9 cellular contexts compared by ENCODE assay signal in genomic region chr2:8574196-8575010, GRCh38.
DNase-seq lines count a peak whose midpoint lies in the region; ATAC-seq and TF ChIP-seq lines count a peak whose summit lies in the region.
"Had no signal": no experiment of that assay in that cellular context is flagged by ENCODE, and none has a peak within 500 bp of the region (broad histone marks: within the 10 kb centered on the region; RNA-seq: fewer than 3 reads in every experiment).

No MANE protein-coding gene starts in this region.

- H3K4me2 ChIP-seq in smooth muscle cell (peak overlapping the region; percentile 68), mesendoderm (ENCODE audit: low read length) (no peak overlapping the region)

- WGBS in smooth muscle cell (ENCODE audit: low lambda C conversion rate): 70% methylated on average over 23 of the region's 24 CpGs
- no CpG with 5 or more reads among the region's 24 CpGs for WGBS in mesendoderm (ENCODE audit: extremely low coverage, insufficient coverage, low lambda C conversion rate)

- TF ChIP-seq CTCF in smooth muscle cell (IDR thresholded peaks at IDR 0.05; ENCODE audit: borderline replicate concordance, insufficient read depth, poor library complexity, severe bottlenecking): no peak

- no peak overlapping the region for H3K4ac ChIP-seq in mesendoderm (ENCODE audit: low read depth, low read length)

- H3K4me3 Mint-ChIP-seq in activated CD8-positive, alpha-beta memory T cell treated with anti-CD3 and anti-CD28 coated beads, Interleukin-2, amount 10 ng/mL, durations not matched to agents 7 days and 5 days: no peak overlapping the region

- CTCF ChIA-PET in activated CD8-positive, alpha-beta memory T cell treated with anti-CD3 and anti-CD28 coated beads, Interleukin-2, amount 10 ng/mL, durations not matched to agents 7 days and 5 days (lab: Charles Lee): interaction anchor here (1.4 kb wide), 1 partner anchor 29 kb away, joined by 4 read pairs; no protein-coding TSS in a partner anchor

- no peaks in the 10 kb centered on the region for H3K36me3 ChIP-seq in adipocyte (ENCODE audit: control insufficient read depth, insufficient read depth, low read length, severe bottlenecking)
- H3K36me3 ChIP-seq in smooth muscle cell (ENCODE audit: low read depth): no peaks in the 10 kb centered on the region
- no peaks in the 10 kb centered on the region for H3K36me3 ChIP-seq in mesendoderm (ENCODE audit: control insufficient read depth, insufficient read depth, low read length)
- H3K36me3 ChIP-seq: heart left ventricle had no signal

- no peak overlapping the region for H3K18ac ChIP-seq in mesendoderm (ENCODE audit: low read length)

- no peak overlapping the region for H3K27ac Mint-ChIP-seq in activated CD8-positive, alpha-beta memory T cell treated with anti-CD3 and anti-CD28 coated beads, Interleukin-2, amount 10 ng/mL, durations not matched to agents 7 days and 5 days

- H2AFZ ChIP-seq in smooth muscle cell (ENCODE audit: low read depth): no peak overlapping the region

- H3F3A ChIP-seq in smooth muscle cell (ENCODE audit: low read depth): peaks cover 4% of the 10 kb centered on the region

- peaks cover 8% of the 10 kb centered on the region for H3K27me3 ChIP-seq in adipocyte (replicated peaks; ENCODE audit: control insufficient read depth, insufficient read depth, low read length)
- H3K27me3 ChIP-seq in smooth muscle cell (ENCODE audit: low read depth): no peaks in the 10 kb centered on the region
- no peaks in the 10 kb centered on the region for H3K27me3 ChIP-seq in mesendoderm (ENCODE audit: insufficient read depth, low read length, poor library complexity)
- H3K27me3 ChIP-seq: heart left ventricle had no signal

- H4K20me1 ChIP-seq in smooth muscle cell (ENCODE audit: low read depth): no peaks in the 10 kb centered on the region

- no peaks in the 10 kb centered on the region for H3K36me3 Mint-ChIP-seq in activated CD8-positive, alpha-beta memory T cell treated with anti-CD3 and anti-CD28 coated beads, Interleukin-2, amount 10 ng/mL, durations not matched to agents 7 days and 5 days

- no peaks in the 10 kb centered on the region for H3K9me3 Mint-ChIP-seq in activated CD8-positive, alpha-beta memory T cell treated with anti-CD3 and anti-CD28 coated beads, Interleukin-2, amount 10 ng/mL, durations not matched to agents 7 days and 5 days (ENCODE audit: low read depth)

- no peak overlapping the region for H4K8ac ChIP-seq in mesendoderm (ENCODE audit: low read depth, low read length)

- peaks cover 4% of the 10 kb centered on the region for H3K4me1 ChIP-seq in adipocyte (ENCODE audit: control insufficient read depth, insufficient read depth, low read length)
- peaks cover 7% of the 10 kb centered on the region for H3K4me1 ChIP-seq in smooth muscle cell (ENCODE audit: low read depth)
- H3K4me1 ChIP-seq in mesendoderm (ENCODE audit: control insufficient read depth, low read depth, low read length): no peaks in the 10 kb centered on the region

- H3K4me1 Mint-ChIP-seq in activated CD8-positive, alpha-beta memory T cell treated with anti-CD3 and anti-CD28 coated beads, Interleukin-2, amount 10 ng/mL, durations not matched to agents 7 days and 5 days: peaks cover 28% of the 10 kb centered on the region

- no peak overlapping the region for H4K5ac ChIP-seq in mesendoderm (ENCODE audit: low read length)

- H3K27ac ChIP-seq in smooth muscle cell (ENCODE audit: low read depth) (peak overlapping the region; percentile 89), mesendoderm (ENCODE audit: low read depth, low read length) (no peak overlapping the region)
- H3K27ac ChIP-seq: heart left ventricle had no signal

- no peak overlapping the region for H2BK120ac ChIP-seq in mesendoderm (ENCODE audit: low read depth, low read length)

- no peak overlapping the region for H3K56ac ChIP-seq in mesendoderm (ENCODE audit: low read length)

- H3K4me3 ChIP-seq in adipocyte (ENCODE audit: low read length): no peak overlapping the region
- no peak overlapping the region for H3K4me3 ChIP-seq in smooth muscle cell
- no peak overlapping the region for H3K4me3 ChIP-seq in mesendoderm (ENCODE audit: low read length)

- no peak for ATAC-seq in activated CD8-positive, alpha-beta memory T cell treated with anti-CD3 and anti-CD28 coated beads, Interleukin-2, amount 10 ng/mL, durations not matched to agents 7 days and 5 days
- ATAC-seq in HG03135 (IDR thresholded peaks at IDR 0.05; ENCODE audit: unreplicated experiment) (peak; percentile 55), HG03097 (IDR thresholded peaks at IDR 0.05; ENCODE audit: low FRiP score, unreplicated experiment) (no peak)

- H3K27me3 Mint-ChIP-seq in activated CD8-positive, alpha-beta memory T cell treated with anti-CD3 and anti-CD28 coated beads, Interleukin-2, amount 10 ng/mL, durations not matched to agents 7 days and 5 days: peaks cover 20% of the 10 kb centered on the region

- H2BK5ac ChIP-seq in mesendoderm (ENCODE audit: low read length): no peak overlapping the region

- H3K79me2 ChIP-seq in smooth muscle cell (ENCODE audit: low read depth): no peaks in the 10 kb centered on the region
- H3K79me2 ChIP-seq in mesendoderm (ENCODE audit: control insufficient read depth, insufficient read depth, low read length): no peaks in the 10 kb centered on the region

- no peaks in the 10 kb centered on the region for H3K79me1 ChIP-seq in mesendoderm (ENCODE audit: low read length)

- H2BK15ac ChIP-seq in mesendoderm (replicated peaks; ENCODE audit: low read depth): no peak overlapping the region

- DNase-seq in activated CD8-positive, alpha-beta memory T cell treated with anti-CD3 and anti-CD28 coated beads, Interleukin-2, amount 10 ng/mL, durations not matched to agents 7 days and 5 days: peak; percentile 39
- no peak for DNase-seq in activated CD8-positive, alpha-beta memory T cell treated with anti-CD3 and anti-CD28 coated beads, Interleukin-2, amount 50 U/mL, for 48 hours
- DNase-seq in adipocyte (ENCODE audit: low read depth): peak; percentile 7
- DNase-seq in smooth muscle cell (lab: John Stamatoyannopoulos, UW; ENCODE audit: unreplicated experiment): no peak
- DNase-seq in mesendoderm: no peak
- no peak for DNase-seq in NCI-H128 (lab: John Stamatoyannopoulos, UW; ENCODE audit: unreplicated experiment)

- H3K9me3 ChIP-seq in adipocyte (ENCODE audit: control insufficient read depth, low read length): no peaks in the 10 kb centered on the region
- no peaks in the 10 kb centered on the region for H3K9me3 ChIP-seq in smooth muscle cell (replicated peaks; ENCODE audit: low read depth)
- H3K9me3 ChIP-seq: heart left ventricle had no signal

- H2AK5ac ChIP-seq in mesendoderm (ENCODE audit: low read length): no peak overlapping the region

- H3K23ac ChIP-seq in mesendoderm (ENCODE audit: low read length): no peak overlapping the region

- H3K9ac ChIP-seq in adipocyte (ENCODE audit: low read length): no peak overlapping the region
- H3K9ac ChIP-seq in smooth muscle cell (ENCODE audit: low read depth): peak overlapping the region; percentile 77
- H3K9ac ChIP-seq in mesendoderm (ENCODE audit: low read length): no peak overlapping the region

Comparison
In these comparisons a context has a peak if more than half of its experiments do, and no peak if none do; other contexts are left out.
1. DNase-seq: peak in activated CD8-positive, alpha-beta memory T cell treated with anti-CD3 and anti-CD28 coated beads, Interleukin-2, amount 10 ng/mL, durations not matched to agents 7 days and 5 days (single experiment) and adipocyte (single experiment); none in activated CD8-positive, alpha-beta memory T cell treated with anti-CD3 and anti-CD28 coated beads, Interleukin-2, amount 50 U/mL, for 48 hours (single experiment), smooth muscle cell (single experiment), mesendoderm (single experiment) and NCI-H128 (single experiment).